In the genomic region with DNA sequence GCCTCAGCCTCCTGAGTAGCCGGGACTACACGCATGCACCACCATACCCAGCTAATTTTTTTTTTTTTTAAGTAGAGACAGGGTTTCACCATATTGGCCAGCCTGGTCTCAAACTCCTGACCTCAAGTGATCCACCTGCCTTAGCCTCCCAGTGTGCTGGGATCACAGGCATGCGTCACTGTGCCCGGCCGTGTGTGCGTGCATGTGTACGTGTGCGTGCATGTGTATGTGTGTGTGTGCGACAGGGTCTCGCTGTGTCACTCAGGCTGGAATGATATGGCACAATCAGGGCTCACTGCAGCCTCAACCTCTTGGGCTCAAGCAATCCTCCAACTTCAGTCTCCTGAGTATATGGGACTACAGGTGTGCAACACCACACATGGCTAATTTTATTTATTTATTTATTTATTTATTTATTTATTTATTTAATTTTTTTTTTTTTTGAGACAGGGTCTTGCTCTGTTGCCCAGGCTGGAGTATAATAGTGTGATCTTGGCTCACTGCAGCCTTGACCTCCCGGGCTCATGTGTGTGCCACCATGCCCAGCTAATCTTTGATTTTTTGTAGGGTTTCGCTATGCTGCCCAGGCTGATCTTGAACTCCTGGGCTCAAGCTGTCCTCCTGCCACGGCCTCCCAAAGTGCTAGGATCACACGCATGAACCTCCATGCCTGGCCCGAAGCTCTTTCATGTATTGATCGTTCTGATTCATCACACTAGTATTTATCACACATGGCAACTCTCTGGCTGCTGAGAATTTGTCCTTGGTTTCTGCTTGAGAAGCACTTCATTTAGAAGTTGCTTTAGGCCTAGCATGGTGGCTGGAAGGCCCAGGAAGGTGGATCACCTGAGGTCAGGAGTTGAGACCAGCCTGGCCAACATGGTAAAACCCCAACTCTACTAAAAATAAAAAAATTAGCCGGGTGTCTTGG, we compare ENCODE assay signal across 1 cellular context.
A peak's percentile ranks its signal among the peaks of the same experiment; 100 is the strongest.
TF ChIP-seq lines count a peak whose summit lies in the region.

No MANE protein-coding gene starts in this region.

TF ChIP-seq in HEK293, 187 proteins besides CTCF, POLR2A, EP300 and RAD21 (continued from another document and continues in another):
- TF ChIP-seq, protein P1, sequence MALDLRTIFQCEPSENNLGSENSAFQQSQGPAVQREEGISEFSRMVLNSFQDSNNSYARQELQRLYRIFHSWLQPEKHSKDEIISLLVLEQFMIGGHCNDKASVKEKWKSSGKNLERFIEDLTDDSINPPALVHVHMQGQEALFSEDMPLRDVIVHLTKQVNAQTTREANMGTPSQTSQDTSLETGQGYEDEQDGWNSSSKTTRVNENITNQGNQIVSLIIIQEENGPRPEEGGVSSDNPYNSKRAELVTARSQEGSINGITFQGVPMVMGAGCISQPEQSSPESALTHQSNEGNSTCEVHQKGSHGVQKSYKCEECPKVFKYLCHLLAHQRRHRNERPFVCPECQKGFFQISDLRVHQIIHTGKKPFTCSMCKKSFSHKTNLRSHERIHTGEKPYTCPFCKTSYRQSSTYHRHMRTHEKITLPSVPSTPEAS (tag by site-specific recombination; IDR thresholded peaks at IDR 0.05): no peak
- TF ChIP-seq, protein P2, sequence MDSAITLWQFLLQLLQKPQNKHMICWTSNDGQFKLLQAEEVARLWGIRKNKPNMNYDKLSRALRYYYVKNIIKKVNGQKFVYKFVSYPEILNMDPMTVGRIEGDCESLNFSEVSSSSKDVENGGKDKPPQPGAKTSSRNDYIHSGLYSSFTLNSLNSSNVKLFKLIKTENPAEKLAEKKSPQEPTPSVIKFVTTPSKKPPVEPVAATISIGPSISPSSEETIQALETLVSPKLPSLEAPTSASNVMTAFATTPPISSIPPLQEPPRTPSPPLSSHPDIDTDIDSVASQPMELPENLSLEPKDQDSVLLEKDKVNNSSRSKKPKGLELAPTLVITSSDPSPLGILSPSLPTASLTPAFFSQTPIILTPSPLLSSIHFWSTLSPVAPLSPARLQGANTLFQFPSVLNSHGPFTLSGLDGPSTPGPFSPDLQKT (IDR thresholded peaks at IDR 0.05; ENCODE audit: borderline replicate concordance, low read depth, low read length): no peak
- TF ChIP-seq ZNF248 (tag by site-specific recombination; IDR thresholded peaks at IDR 0.05) (no peak), HOXC10 (CRISPR knock-in tag; IDR thresholded peaks at IDR 0.05) (no peak), ZNF830 (tag by site-specific recombination; IDR thresholded peaks at IDR 0.05; ENCODE audit: low read depth) (no peak), ZNF658 (tag by site-specific recombination; IDR thresholded peaks at IDR 0.05) (no peak), MZF1 (tag by site-specific recombination; IDR thresholded peaks at IDR 0.05; ENCODE audit: borderline replicate concordance) (peak; percentile 37; the same call in 1 of the 2 replicates), ZNF155 (tag by site-specific recombination; IDR thresholded peaks at IDR 0.05) (no peak), ZNF621 (tag by site-specific recombination; IDR thresholded peaks at IDR 0.05) (no peak), ZNF157 (tag by site-specific recombination; IDR thresholded peaks at IDR 0.05) (no peak), ZNF114 (tag by site-specific recombination; IDR thresholded peaks at IDR 0.05) (no peak), ZFHX2 (tag by site-specific recombination; conservative IDR thresholded peaks at IDR 0.05) (no peak), ZNF239 (tag by site-specific recombination; IDR thresholded peaks at IDR 0.05) (no peak), BCL11A (tag by site-specific recombination; IDR thresholded peaks at IDR 0.05; ENCODE audit: low read depth) (no peak), ZNF391 (tag by site-specific recombination; IDR thresholded peaks at IDR 0.05; ENCODE audit: borderline replicate concordance, low read depth) (no peak), KLF1 (tag by site-specific recombination; IDR thresholded peaks at IDR 0.05) (no peak), ZNF24 (tag by site-specific recombination; IDR thresholded peaks at IDR 0.05) (no peak), ZNF791 (tag by site-specific recombination; IDR thresholded peaks at IDR 0.05) (no peak), ZNF223 (tag by site-specific recombination; IDR thresholded peaks at IDR 0.05) (no peak), SP7 (tag by site-specific recombination; IDR thresholded peaks at IDR 0.05) (no peak), SETDB1 (IDR thresholded peaks at IDR 0.05; ENCODE audit: insufficient read length, low read length) (no peak), MYNN (tag by site-specific recombination; IDR thresholded peaks at IDR 0.05; ENCODE audit: borderline replicate concordance) (no peak; the same call in 1 of the 2 replicates), ZNF174 (tag by site-specific recombination; IDR thresholded peaks at IDR 0.05) (no peak), ZNF837 (tag by site-specific recombination; IDR thresholded peaks at IDR 0.05) (no peak), SALL2 (tag by site-specific recombination; IDR thresholded peaks at IDR 0.05; ENCODE audit: borderline replicate concordance) (no peak), ZNF544 (tag by site-specific recombination; IDR thresholded peaks at IDR 0.05) (no peak), ZNF654 (tag by site-specific recombination; IDR thresholded peaks at IDR 0.05; ENCODE audit: low read depth) (peak; percentile 52), ZNF292 (tag by site-specific recombination; IDR thresholded peaks at IDR 0.05; ENCODE audit: borderline replicate concordance, low read depth) (peak; percentile 88), ZNF624 (tag by site-specific recombination; IDR thresholded peaks at IDR 0.05) (no peak), ZNF335 (tag by site-specific recombination; conservative IDR thresholded peaks at IDR 0.05) (no peak)
- TF ChIP-seq, protein P3, sequence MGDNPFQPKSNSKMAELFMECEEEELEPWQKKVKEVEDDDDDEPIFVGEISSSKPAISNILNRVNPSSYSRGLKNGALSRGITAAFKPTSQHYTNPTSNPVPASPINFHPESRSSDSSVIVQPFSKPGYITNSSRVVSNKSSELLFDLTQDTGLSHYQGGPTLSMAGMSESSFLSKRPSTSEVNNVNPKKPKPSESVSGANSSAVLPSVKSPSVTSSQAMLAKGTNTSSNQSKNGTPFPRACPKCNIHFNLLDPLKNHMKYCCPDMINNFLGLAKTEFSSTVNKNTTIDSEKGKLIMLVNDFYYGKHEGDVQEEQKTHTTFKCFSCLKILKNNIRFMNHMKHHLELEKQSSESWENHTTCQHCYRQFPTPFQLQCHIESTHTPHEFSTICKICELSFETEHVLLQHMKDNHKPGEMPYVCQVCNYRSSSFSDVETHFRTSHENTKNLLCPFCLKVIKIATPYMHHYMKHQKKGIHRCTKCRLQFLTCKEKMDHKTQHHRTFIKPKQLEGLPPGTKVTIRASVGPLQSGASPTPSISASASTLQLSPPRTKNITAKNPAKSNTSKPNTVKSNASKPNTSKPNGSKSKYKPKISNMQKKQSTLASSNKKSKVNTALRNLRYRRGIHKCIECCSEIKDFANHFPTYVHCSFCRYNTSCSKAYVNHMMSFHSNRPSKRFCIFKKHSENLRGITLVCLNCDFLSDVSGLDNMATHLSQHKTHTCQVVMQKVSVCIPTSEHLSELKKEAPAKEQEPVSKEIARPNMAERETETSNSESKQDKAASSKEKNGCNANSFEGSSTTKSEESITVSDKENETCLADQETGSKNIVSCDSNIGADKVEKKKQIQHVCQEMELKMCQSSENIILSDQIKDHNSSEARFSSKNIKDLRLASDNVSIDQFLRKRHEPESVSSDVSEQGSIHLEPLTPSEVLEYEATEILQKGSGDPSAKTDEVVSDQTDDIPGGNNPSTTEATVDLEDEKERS (tag by site-specific recombination; IDR thresholded peaks at IDR 0.05): no peak
- TF ChIP-seq, protein P4, sequence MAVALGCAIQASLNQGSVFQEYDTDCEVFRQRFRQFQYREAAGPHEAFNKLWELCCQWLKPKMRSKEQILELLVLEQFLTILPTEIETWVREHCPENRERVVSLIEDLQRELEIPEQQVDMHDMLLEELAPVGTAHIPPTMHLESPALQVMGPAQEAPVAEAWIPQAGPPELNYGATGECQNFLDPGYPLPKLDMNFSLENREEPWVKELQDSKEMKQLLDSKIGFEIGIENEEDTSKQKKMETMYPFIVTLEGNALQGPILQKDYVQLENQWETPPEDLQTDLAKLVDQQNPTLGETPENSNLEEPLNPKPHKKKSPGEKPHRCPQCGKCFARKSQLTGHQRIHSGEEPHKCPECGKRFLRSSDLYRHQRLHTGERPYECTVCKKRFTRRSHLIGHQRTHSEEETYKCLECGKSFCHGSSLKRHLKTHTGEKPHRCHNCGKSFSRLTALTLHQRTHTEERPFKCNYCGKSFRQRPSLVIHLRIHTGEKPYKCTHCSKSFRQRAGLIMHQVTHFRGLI (tag by site-specific recombination; IDR thresholded peaks at IDR 0.05): no peak
- TF ChIP-seq, protein P5, sequence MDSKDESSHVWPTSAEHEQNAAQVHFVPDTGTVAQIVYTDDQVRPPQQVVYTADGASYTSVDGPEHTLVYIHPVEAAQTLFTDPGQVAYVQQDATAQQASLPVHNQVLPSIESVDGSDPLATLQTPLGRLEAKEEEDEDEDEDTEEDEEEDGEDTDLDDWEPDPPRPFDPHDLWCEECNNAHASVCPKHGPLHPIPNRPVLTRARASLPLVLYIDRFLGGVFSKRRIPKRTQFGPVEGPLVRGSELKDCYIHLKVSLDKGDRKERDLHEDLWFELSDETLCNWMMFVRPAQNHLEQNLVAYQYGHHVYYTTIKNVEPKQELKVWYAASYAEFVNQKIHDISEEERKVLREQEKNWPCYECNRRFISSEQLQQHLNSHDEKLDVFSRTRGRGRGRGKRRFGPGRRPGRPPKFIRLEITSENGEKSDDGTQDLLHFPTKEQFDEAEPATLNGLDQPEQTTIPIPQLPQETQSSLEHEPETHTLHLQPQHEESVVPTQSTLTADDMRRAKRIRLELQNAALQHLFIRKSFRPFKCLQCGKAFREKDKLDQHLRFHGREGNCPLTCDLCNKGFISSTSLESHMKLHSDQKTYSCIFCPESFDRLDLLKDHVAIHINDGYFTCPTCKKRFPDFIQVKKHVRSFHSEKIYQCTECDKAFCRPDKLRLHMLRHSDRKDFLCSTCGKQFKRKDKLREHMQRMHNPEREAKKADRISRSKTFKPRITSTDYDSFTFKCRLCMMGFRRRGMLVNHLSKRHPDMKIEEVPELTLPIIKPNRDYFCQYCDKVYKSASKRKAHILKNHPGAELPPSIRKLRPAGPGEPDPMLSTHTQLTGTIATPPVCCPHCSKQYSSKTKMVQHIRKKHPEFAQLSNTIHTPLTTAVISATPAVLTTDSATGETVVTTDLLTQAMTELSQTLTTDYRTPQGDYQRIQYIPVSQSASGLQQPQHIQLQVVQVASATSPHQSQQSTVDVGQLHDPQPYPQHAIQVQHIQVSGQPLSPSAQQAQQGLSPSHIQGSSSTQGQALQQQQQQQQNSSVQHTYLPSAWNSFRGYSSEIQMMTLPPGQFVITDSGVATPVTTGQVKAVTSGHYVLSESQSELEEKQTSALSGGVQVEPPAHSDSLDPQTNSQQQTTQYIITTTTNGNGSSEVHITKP (tag by site-specific recombination; IDR thresholded peaks at IDR 0.05): no peak
- TF ChIP-seq, protein P6, sequence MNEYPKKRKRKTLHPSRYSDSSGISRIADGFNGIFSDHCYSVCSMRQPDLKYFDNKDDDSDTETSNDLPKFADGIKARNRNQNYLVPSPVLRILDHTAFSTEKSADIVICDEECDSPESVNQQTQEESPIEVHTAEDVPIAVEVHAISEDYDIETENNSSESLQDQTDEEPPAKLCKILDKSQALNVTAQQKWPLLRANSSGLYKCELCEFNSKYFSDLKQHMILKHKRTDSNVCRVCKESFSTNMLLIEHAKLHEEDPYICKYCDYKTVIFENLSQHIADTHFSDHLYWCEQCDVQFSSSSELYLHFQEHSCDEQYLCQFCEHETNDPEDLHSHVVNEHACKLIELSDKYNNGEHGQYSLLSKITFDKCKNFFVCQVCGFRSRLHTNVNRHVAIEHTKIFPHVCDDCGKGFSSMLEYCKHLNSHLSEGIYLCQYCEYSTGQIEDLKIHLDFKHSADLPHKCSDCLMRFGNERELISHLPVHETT (tag by site-specific recombination; IDR thresholded peaks at IDR 0.05): 0 out of 2 replicates have a peak, but pooled peaks have one; percentile 58
- TF ChIP-seq, protein P7, sequence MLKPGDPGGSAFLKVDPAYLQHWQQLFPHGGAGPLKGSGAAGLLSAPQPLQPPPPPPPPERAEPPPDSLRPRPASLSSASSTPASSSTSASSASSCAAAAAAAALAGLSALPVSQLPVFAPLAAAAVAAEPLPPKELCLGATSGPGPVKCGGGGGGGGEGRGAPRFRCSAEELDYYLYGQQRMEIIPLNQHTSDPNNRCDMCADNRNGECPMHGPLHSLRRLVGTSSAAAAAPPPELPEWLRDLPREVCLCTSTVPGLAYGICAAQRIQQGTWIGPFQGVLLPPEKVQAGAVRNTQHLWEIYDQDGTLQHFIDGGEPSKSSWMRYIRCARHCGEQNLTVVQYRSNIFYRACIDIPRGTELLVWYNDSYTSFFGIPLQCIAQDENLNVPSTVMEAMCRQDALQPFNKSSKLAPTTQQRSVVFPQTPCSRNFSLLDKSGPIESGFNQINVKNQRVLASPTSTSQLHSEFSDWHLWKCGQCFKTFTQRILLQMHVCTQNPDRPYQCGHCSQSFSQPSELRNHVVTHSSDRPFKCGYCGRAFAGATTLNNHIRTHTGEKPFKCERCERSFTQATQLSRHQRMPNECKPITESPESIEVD (tag by site-specific recombination; IDR thresholded peaks at IDR 0.05): no peak
- TF ChIP-seq, protein P8, sequence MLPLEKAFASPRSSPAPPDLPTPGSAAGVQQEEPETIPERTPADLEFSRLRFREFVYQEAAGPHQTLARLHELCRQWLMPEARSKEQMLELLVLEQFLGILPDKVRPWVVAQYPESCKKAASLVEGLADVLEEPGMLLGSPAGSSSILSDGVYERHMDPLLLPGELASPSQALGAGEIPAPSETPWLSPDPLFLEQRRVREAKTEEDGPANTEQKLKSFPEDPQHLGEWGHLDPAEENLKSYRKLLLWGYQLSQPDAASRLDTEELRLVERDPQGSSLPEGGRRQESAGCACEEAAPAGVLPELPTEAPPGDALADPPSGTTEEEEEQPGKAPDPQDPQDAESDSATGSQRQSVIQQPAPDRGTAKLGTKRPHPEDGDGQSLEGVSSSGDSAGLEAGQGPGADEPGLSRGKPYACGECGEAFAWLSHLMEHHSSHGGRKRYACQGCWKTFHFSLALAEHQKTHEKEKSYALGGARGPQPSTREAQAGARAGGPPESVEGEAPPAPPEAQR (tag by site-specific recombination; IDR thresholded peaks at IDR 0.05): no peak
- TF ChIP-seq, protein P9, sequence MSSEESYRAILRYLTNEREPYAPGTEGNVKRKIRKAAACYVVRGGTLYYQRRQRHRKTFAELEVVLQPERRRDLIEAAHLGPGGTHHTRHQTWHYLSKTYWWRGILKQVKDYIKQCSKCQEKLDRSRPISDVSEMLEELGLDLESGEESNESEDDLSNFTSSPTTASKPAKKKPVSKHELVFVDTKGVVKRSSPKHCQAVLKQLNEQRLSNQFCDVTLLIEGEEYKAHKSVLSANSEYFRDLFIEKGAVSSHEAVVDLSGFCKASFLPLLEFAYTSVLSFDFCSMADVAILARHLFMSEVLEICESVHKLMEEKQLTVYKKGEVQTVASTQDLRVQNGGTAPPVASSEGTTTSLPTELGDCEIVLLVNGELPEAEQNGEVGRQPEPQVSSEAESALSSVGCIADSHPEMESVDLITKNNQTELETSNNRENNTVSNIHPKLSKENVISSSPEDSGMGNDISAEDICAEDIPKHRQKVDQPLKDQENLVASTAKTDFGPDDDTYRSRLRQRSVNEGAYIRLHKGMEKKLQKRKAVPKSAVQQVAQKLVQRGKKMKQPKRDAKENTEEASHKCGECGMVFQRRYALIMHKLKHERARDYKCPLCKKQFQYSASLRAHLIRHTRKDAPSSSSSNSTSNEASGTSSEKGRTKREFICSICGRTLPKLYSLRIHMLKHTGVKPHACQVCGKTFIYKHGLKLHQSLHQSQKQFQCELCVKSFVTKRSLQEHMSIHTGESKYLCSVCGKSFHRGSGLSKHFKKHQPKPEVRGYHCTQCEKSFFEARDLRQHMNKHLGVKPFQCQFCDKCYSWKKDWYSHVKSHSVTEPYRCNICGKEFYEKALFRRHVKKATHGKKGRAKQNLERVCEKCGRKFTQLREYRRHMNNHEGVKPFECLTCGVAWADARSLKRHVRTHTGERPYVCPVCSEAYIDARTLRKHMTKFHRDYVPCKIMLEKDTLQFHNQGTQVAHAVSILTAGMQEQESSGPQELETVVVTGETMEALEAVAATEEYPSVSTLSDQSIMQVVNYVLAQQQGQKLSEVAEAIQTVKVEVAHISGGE (tag by site-specific recombination; conservative IDR thresholded peaks at IDR 0.05; ENCODE audit: low read depth): peak; percentile 83
